Comparison of ENCODE assay signal across 14 cellular contexts in genomic region chr10:71448146-71448545, GRCh38. TPM values are rescaled to one million over a fixed set of nuclear protein-coding genes. Genes with fewer than 3 reads are reported as not detected.
DNase-seq lines count a peak whose midpoint lies in the region; ATAC-seq, FAIRE-seq and TF ChIP-seq lines count a peak whose summit lies in the region.
"Had no signal": no experiment of that assay in that cellular context is flagged by ENCODE, and none has a peak within 500 bp of the region (broad histone marks: within the 10 kb centered on the region; RNA-seq: fewer than 3 reads in every experiment).

No MANE protein-coding gene starts in this region.

- H3K4me2 ChIP-seq in H1 (ENCODE audit: insufficient read depth in 1 of 2, low read depth in 2 of 2, low read length in 2 of 2): no peak overlapping the region
- no peak overlapping the region for H3K4me2 ChIP-seq in MM.1S (ENCODE audit: low read depth, low read length)
- H3K4me2 ChIP-seq: BLaER1 had no signal

- H3K9me3 ChIP-seq in H1 (ENCODE audit: insufficient read depth in 2 of 2, low read depth in 1 of 2, low read length in 1 of 2) (no peaks in the 10 kb centered on the region), MM.1S (replicated peaks; ENCODE audit: insufficient read depth, low read length) (no peaks in the 10 kb centered on the region)
- H3K9me3 ChIP-seq: BLaER1 had no signal

- DNase-seq in NCI-H2107 treated with DMSO at 0.1 percent for 48 hours (lab: John Stamatoyannopoulos, UW; ENCODE audit: unreplicated experiment): peak; percentile 25
- no peak for DNase-seq in NCI-H2107 (lab: John Stamatoyannopoulos, UW)
- DNase-seq in NCI-H146 treated with DMSO at 0.1 percent for 48 hours (lab: John Stamatoyannopoulos, UW; ENCODE audit: unreplicated experiment): peak; percentile 54
- DNase-seq in H1 (ENCODE audit: low read depth in 1 of 2, low spot score in 2 of 2): no peak
- no peak for DNase-seq in MM.1S
- no peak for DNase-seq in Right ventricle myocardium superior
- no peak for DNase-seq in glomerular visceral epithelial cell (ENCODE audit: extremely low spot score)
- DNase-seq: 8988T; AML-193; CD4-positive, CD25-positive, alpha-beta regulatory T cell; DMS 273 treated with DMSO at 0.1 percent for 48 hours; HCEC 1CT had no signal

- H3K14ac ChIP-seq in H1 (ENCODE audit: insufficient read length): no peak overlapping the region

- H2AFZ ChIP-seq in H1 (ENCODE audit: low read length) (no peak overlapping the region), MM.1S (ENCODE audit: low read length) (no peak overlapping the region)

- no peaks in the 10 kb centered on the region for H3K79me1 ChIP-seq in H1 (ENCODE audit: low read depth, low read length)

- H3K56ac ChIP-seq in H1 (replicated peaks; ENCODE audit: insufficient read length, low read depth, low read length): no peak overlapping the region

- H3K27ac ChIP-seq in H1 (ENCODE audit: low read depth, low read length): no peak overlapping the region
- H3K27ac ChIP-seq in MM.1S (ENCODE audit: low read length): no peak overlapping the region
- H3K27ac ChIP-seq: BLaER1, HL-60 had no signal

- H3K4me1 ChIP-seq in H1 (replicated peaks in 1 of 4; ENCODE audit: control insufficient read depth in 3 of 4, insufficient read depth in 4 of 4, low read length in 3 of 4) (peaks cover 0 to 4% (median 1%) of the 10 kb centered on the region in 4 experiments; a peak in 5 of 7 replicates), MM.1S (ENCODE audit: low read length) (no peaks in the 10 kb centered on the region)

- H3K36me3 ChIP-seq in H1 (ENCODE audit: control insufficient read depth in 2 of 4, insufficient read depth in 4 of 4, low read length in 3 of 4): no peaks in the 10 kb centered on the region
- no peaks in the 10 kb centered on the region for H3K36me3 ChIP-seq in MM.1S (replicated peaks; ENCODE audit: insufficient read depth, low read length)
- H3K36me3 ChIP-seq: BLaER1 had no signal

- no peak overlapping the region for H2BK20ac ChIP-seq in H1 (ENCODE audit: low read length)

- no peak for ATAC-seq in Right ventricle myocardium superior (ENCODE audit: poor library complexity)

- no peak overlapping the region for H3K4me3 ChIP-seq in H1 (ENCODE audit: extremely low read depth in 1 of 4, insufficient read depth in 2 of 4, low read depth in 3 of 4, low read length in 4 of 4)
- no peak overlapping the region for H3K4me3 ChIP-seq in MM.1S (ENCODE audit: low read length)
- H3K4me3 ChIP-seq: BLaER1 had no signal

- FAIRE-seq in H1 (lab: Jason Lieb, UNC): no peak

- CTCF ChIA-PET in H1 (lab: Charles Lee; ENCODE audit: partially characterized antibody): interaction anchor here (0.5 to 1.7 kb wide), 6 partner anchors 10 to 1659 kb away, joined by 3 to 6 read pairs (median 3); no protein-coding TSS in a partner anchor

- no peak for TF ChIP-seq RAD21 in H1 (IDR thresholded peaks at IDR 0.05 in 1 of 2, conservative IDR thresholded peaks at IDR 0.05 in 1 of 2; ENCODE audit: low read depth in 2 of 2, low read length in 2 of 2)

- H2BK12ac ChIP-seq in H1 (ENCODE audit: low read depth, low read length): no peak overlapping the region

- no peak overlapping the region for H2BK15ac ChIP-seq in H1 (ENCODE audit: low read length)

- no peak overlapping the region for H2AK5ac ChIP-seq in H1 (ENCODE audit: low read depth, low read length)

- no peak overlapping the region for H3K4ac ChIP-seq in H1 (replicated peaks; ENCODE audit: insufficient read length, low read depth, low read length)

- TF ChIP-seq EP300 in H1 (IDR thresholded peaks at IDR 0.05; ENCODE audit: borderline replicate concordance in 1 of 2, low read depth in 2 of 2, low read length in 2 of 2): no peak

- no peaks in the 10 kb centered on the region for H3F3A ChIP-seq in MM.1S (ENCODE audit: insufficient read depth, low read length)

- H3K23ac ChIP-seq in H1 (ENCODE audit: insufficient read length): no peak overlapping the region

- H4K8ac ChIP-seq in H1 (ENCODE audit: extremely low read depth, insufficient read depth, low read length): peak overlapping the region; percentile 18; the same call in 1 of the 2 replicates

- no peak overlapping the region for H4K5ac ChIP-seq in H1 (ENCODE audit: insufficient read length, low read depth, low read length)

- no peak overlapping the region for H2BK120ac ChIP-seq in H1 (replicated peaks; ENCODE audit: low read depth, low read length)

- POLR2A ChIA-PET in H1 (lab: Charles Lee; ENCODE audit: partially characterized antibody): no interaction called here

- no peak overlapping the region for H3K9ac ChIP-seq in H1 (replicated peaks in 1 of 4; ENCODE audit: extremely low read depth in 1 of 4, low read depth in 3 of 4, low read length in 3 of 4)
- H3K9ac ChIP-seq in MM.1S (ENCODE audit: low read length): no peak overlapping the region
- H3K9ac ChIP-seq: BLaER1 had no signal

- H3K27me3 ChIP-seq in H1 (replicated peaks in 1 of 4; ENCODE audit: control insufficient read depth in 3 of 4, extremely low read depth in 1 of 4, insufficient read depth in 3 of 4, low read length in 3 of 4): no peaks in the 10 kb centered on the region
- H3K27me3 ChIP-seq in MM.1S (replicated peaks; ENCODE audit: insufficient read depth, low read length): peaks cover 55% of the 10 kb centered on the region
- H3K27me3 ChIP-seq: BLaER1 had no signal

- TF ChIP-seq CTCF in H1 (IDR thresholded peaks at IDR 0.05; ENCODE audit: control extremely low read depth in 1 of 3, insufficient read depth in 1 of 3, low read depth in 1 of 3, low read length in 3 of 3): no peak
- no peak for TF ChIP-seq CTCF in MM.1S (IDR thresholded peaks at IDR 0.05; ENCODE audit: low read length)

- H3K79me2 ChIP-seq in H1 (ENCODE audit: control insufficient read depth in 1 of 2, insufficient read depth in 2 of 2, low read length in 2 of 2): no peaks in the 10 kb centered on the region
- H3K79me2 ChIP-seq in MM.1S (ENCODE audit: low read length): no peaks in the 10 kb centered on the region

- no peak overlapping the region for H3K18ac ChIP-seq in H1 (ENCODE audit: extremely low read depth, low read length)

- no peak for TF ChIP-seq POLR2A in H1 (IDR thresholded peaks at IDR 0.05; ENCODE audit: control extremely low read depth in 1 of 2, low read depth in 2 of 2, low read length in 2 of 2)

- intact Hi-C loops in Right ventricle myocardium superior (cut with DNase I): no loop called here

- H3K23me2 ChIP-seq in H1 (ENCODE audit: low read depth, low read length): no peaks in the 10 kb centered on the region

- H4K20me1 ChIP-seq in H1 (replicated peaks in 1 of 2; ENCODE audit: control insufficient read depth in 1 of 2, insufficient read depth in 2 of 2, low read length in 2 of 2) (no peaks in the 10 kb centered on the region), MM.1S (ENCODE audit: insufficient read depth, low read length) (no peaks in the 10 kb centered on the region)
- H4K20me1 ChIP-seq: BLaER1 had no signal

- H3K9me2 ChIP-seq in MM.1S (replicated peaks; ENCODE audit: insufficient read depth, low read length): no peaks in the 10 kb centered on the region

- WGBS in H1 (ENCODE audit: extremely low coverage in 1 of 2, insufficient coverage in 1 of 2, insufficient read length in 1 of 2, insufficient replicate concordance in 2 of 2, low coverage in 1 of 2, low lambda C conversion rate in 2 of 2, missing lambda C conversion rate in 1 of 2), 2 experiments: 88% methylated on average over 9 of the region's 9 CpGs; no CpG with 5 or more reads in 1 of the 2 experiments

- no peak overlapping the region for H4K91ac ChIP-seq in H1 (replicated peaks; ENCODE audit: insufficient read length, low read length)

- no peak overlapping the region for H2BK5ac ChIP-seq in H1 (ENCODE audit: low read depth, low read length)

TF ChIP-seq in H1, 55 proteins besides CTCF, POLR2A, EP300 and RAD21:
- TF ChIP-seq CHD2 (IDR thresholded peaks at IDR 0.05; ENCODE audit: low read length): no peak
- no peak for TF ChIP-seq ATF3 (IDR thresholded peaks at IDR 0.05; ENCODE audit: insufficient read depth, low read depth, low read length)
- no peak for TF ChIP-seq BACH1 (IDR thresholded peaks at IDR 0.05; ENCODE audit: low read length)
- TF ChIP-seq HDAC2 (IDR thresholded peaks at IDR 0.05; ENCODE audit: borderline replicate concordance in 1 of 2, low read depth in 2 of 2, low read length in 2 of 2): no peak
- no peak for TF ChIP-seq SAP30 (IDR thresholded peaks at IDR 0.05; ENCODE audit: insufficient read depth, insufficient replicate concordance, low read length)

RNA-seq across cellular contexts. Expression of gene CDH23, which starts 51.4 kb away (rescaled TPM):
- total RNA-seq in H1 (2021; fragmentation: NEBNext Ultra II Directional; extraction: Animal tissue kit (Norgen Biotek cat#: 25700)): 1.9 and 2.0 TPM in 2 replicates
- polyA plus RNA-seq in H1 (2011; rRNA removed): 4.9 and 6.3 TPM in 2 replicates
- 3.3 TPM for polyA plus RNA-seq in H1 (2011; cell fraction: cytosol; rRNA removed)
- 7.7 TPM for polyA plus RNA-seq in H1 (2011; cell fraction: nucleus; rRNA removed)
- 1.9 to 4.6 TPM (median 3.2 TPM) in 4 replicates for polyA plus RNA-seq in H1 (2012, experiment 1 of 2)
- 1.8 TPM for polyA plus RNA-seq in H1 (2012, experiment 2 of 2)
- polyA plus RNA-seq in H1 (2013, experiment 1 of 2): 1.3 TPM
- 1.4 TPM for polyA plus RNA-seq in H1 (2013, experiment 2 of 2)
- 7.2 and 10.5 TPM in 2 replicates for polyA minus RNA-seq in H1 (2011; rRNA and poly(A)+ RNA removed)
- 2.6 TPM for polyA minus RNA-seq in H1 (2011; cell fraction: cytosol; rRNA and poly(A)+ RNA removed)
- polyA minus RNA-seq in H1 (2011; cell fraction: nucleus; rRNA and poly(A)+ RNA removed): 6.9 TPM
- 3.7 TPM for total RNA-seq in Right ventricle myocardium superior

Comparison
In these comparisons a context has a peak if more than half of its experiments do, and no peak if none do; other contexts are left out.
1. DNase-seq: peak in NCI-H2107 treated with DMSO at 0.1 percent for 48 hours (single experiment) and NCI-H146 treated with DMSO at 0.1 percent for 48 hours (single experiment); none in NCI-H2107 (single experiment), H1 (0 of 2), MM.1S (single experiment), Right ventricle myocardium superior (single experiment) and glomerular visceral epithelial cell (single experiment).